Comparison of ENCODE assay signal across 8 cellular contexts in genomic region chr9:97411440-97411788, GRCh38. TPM values are rescaled to one million over a fixed set of nuclear protein-coding genes. Genes with fewer than 3 reads are reported as not detected.
A peak's percentile ranks its signal among the peaks of the same experiment; 100 is the strongest.
DNase-seq lines count a peak whose midpoint lies in the region; ATAC-seq and TF ChIP-seq lines count a peak whose summit lies in the region.

No MANE protein-coding gene starts in this region.

- H3K36me3 ChIP-seq in ovary: no peaks in the 10 kb centered on the region

- peaks cover 4% of the 10 kb centered on the region for H3K4me1 ChIP-seq in ovary (ENCODE audit: insufficient read depth)

- no peak for TF ChIP-seq EP300 in ovary (IDR thresholded peaks at IDR 0.05)

- TF ChIP-seq CTCF in GM12875 (IDR thresholded peaks at IDR 0.05; ENCODE audit: borderline replicate concordance, insufficient read depth, low read depth, low read length): no peak
- TF ChIP-seq CTCF in HL-60 (IDR thresholded peaks at IDR 0.05; ENCODE audit: insufficient read depth, low read length): no peak
- no peak for TF ChIP-seq CTCF in dorsolateral prefrontal cortex (IDR thresholded peaks at IDR 0.05 in 54 of 56, conservative IDR thresholded peaks at IDR 0.05 in 2 of 56; ENCODE audit: low read depth in 1 of 56, partially characterized antibody in 56 of 56)
- TF ChIP-seq CTCF in ovary (IDR thresholded peaks at IDR 0.05): no peak

- no peak for ATAC-seq in HG02938 (IDR thresholded peaks at IDR 0.05; ENCODE audit: unreplicated experiment)
- no peak for ATAC-seq in HG02571 (IDR thresholded peaks at IDR 0.05; ENCODE audit: unreplicated experiment)
- ATAC-seq in HG02678 (IDR thresholded peaks at IDR 0.05; ENCODE audit: unreplicated experiment): no peak

- peak overlapping the region; percentile 0; the same call in 1 of the 2 replicates for H3K27ac ChIP-seq in HL-60 (replicated peaks)
- peak overlapping the region in 26 of 59 donors; percentile 0 to 92 (median 49) for H3K27ac ChIP-seq in dorsolateral prefrontal cortex
- no peak overlapping the region for H3K27ac ChIP-seq in ovary

- intact Hi-C loops in dorsolateral prefrontal cortex (cut with DNase I): loop anchor here (5.0 to 10.0 kb wide), 6 partner anchors 56 to 571 kb away; partner anchors contain the start of genes ANP32B (in 1 of the 2), TMOD1 (in 1 of the 2) and ZNF782 (in 1 of the 2)
- intact Hi-C loops in ovary (cut with DNase I): loop anchor here in 2 of 4 donors (5.0 to 10.0 kb wide), 2 partner anchors 206 to 727 kb away; no protein-coding TSS in a partner anchor

- H3K9me3 ChIP-seq in ovary: peaks cover 0 to 5% of the 10 kb centered on the region in 2 donors

- H3K27me3 ChIP-seq in HL-60 (ENCODE audit: insufficient read depth, poor library complexity, severe bottlenecking): no peaks in the 10 kb centered on the region
- no peaks in the 10 kb centered on the region for H3K27me3 ChIP-seq in dorsolateral prefrontal cortex
- H3K27me3 ChIP-seq in ovary: no peaks in the 10 kb centered on the region

- TF ChIP-seq POLR2A in ovary (IDR thresholded peaks at IDR 0.05): no peak

- DNase-seq in HL-60 (ENCODE audit: low read depth in 1 of 2, low spot score in 1 of 2) (no peak), dorsolateral prefrontal cortex (no peak), ovary (no peak), D341Med (ENCODE audit: low spot score) (no peak)

- H3K4me3 ChIP-seq in GM12875 (ENCODE audit: low read depth, low read length) (peak overlapping the region; percentile 56), HL-60 (replicated peaks; ENCODE audit: insufficient read depth, low read length) (peak overlapping the region; percentile 39), dorsolateral prefrontal cortex (peak overlapping the region; percentile 15 to 100 (median 94)), ovary (peak overlapping the region; percentile 90)

- WGBS in ovary, 3 donors: 11 to 22% (median 13%) methylated on average over 3 of the region's 3 CpGs

RNA-seq across cellular contexts. Expression of gene TDRD7, which starts 0.5 kb away (rescaled TPM):
- total RNA-seq in dorsolateral prefrontal cortex (10 to 100 TPM; 15.6 to 26.5 (median 20.8) TPM), ovary (10 to 100 TPM in 3 of 7 donors, 1 to 10 TPM in 4; 9.0 to 13.0 (median 9.8) TPM)
- polyA plus RNA-seq in ovary: 10 to 100 TPM in 1 of 2 donors, 1 to 10 TPM in 1; 7.4 to 15.6 TPM

Comparison
In these comparisons a context has a peak if more than half of its experiments do, and no peak if none do; other contexts are left out.
1. H3K4me3 ChIP-seq: peak in every context shown above with its lines; median percentile 94 in dorsolateral prefrontal cortex; 90 in ovary; 56 in GM12875; 39 in HL-60.